In the genomic region with DNA sequence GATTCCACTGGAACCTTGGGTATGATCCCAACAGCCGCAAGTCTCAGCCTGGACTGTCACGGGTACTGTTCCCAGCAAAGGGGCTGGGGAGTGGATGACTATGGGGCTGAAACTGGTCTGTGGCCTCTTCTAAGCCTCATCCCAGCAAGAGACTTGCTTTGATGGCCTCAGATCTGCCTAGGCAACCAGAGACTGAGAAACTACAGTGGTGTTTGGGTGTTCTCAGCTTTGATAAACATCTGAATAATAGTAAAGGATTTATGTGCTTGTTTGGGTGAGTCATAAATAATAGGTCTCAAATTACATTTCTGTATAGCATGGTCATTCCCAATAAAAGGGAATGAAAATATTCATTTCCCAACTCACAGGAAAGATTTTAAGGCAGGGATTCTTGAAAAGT, we compare ENCODE assay signal across 1 cellular context.
TF ChIP-seq lines count a peak whose summit lies in the region.

No MANE protein-coding gene starts in this region.

TF ChIP-seq in H1, 55 proteins besides CTCF, POLR2A, EP300 and RAD21:
- TF ChIP-seq KDM4A (IDR thresholded peaks at IDR 0.05; ENCODE audit: low read depth, low read length, severe bottlenecking), result no peak
- TF ChIP-seq SIN3A (conservative IDR thresholded peaks at IDR 0.05 in 1 of 2, IDR thresholded peaks at IDR 0.05 in 1 of 2; ENCODE audit: low read depth in 1 of 2, low read length in 2 of 2), result no peak
- TF ChIP-seq BCL11A (IDR thresholded peaks at IDR 0.05; ENCODE audit: low read depth in 2 of 2, low read length in 2 of 2), result no peak
- no peak for TF ChIP-seq JUN (IDR thresholded peaks at IDR 0.05; ENCODE audit: low read depth, low read length)
- no peak for TF ChIP-seq SP2 (IDR thresholded peaks at IDR 0.05; ENCODE audit: low read length)
- no peak for TF ChIP-seq SAP30 (IDR thresholded peaks at IDR 0.05; ENCODE audit: insufficient read depth, insufficient replicate concordance, low read length)
- TF ChIP-seq EGR1 (IDR thresholded peaks at IDR 0.05; ENCODE audit: borderline replicate concordance, low read depth, low read length), result no peak
- TF ChIP-seq, protein P1, sequence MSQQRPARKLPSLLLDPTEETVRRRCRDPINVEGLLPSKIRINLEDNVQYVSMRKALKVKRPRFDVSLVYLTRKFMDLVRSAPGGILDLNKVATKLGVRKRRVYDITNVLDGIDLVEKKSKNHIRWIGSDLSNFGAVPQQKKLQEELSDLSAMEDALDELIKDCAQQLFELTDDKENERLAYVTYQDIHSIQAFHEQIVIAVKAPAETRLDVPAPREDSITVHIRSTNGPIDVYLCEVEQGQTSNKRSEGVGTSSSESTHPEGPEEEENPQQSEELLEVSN (IDR thresholded peaks at IDR 0.05), result no peak
- no peak for TF ChIP-seq HDAC2 (IDR thresholded peaks at IDR 0.05; ENCODE audit: borderline replicate concordance in 1 of 2, low read depth in 2 of 2, low read length in 2 of 2)
- TF ChIP-seq HDAC6 (IDR thresholded peaks at IDR 0.05; ENCODE audit: low read depth, low read length), result no peak
- TF ChIP-seq TAF1 (IDR thresholded peaks at IDR 0.05; ENCODE audit: low read depth, low read length), result no peak
- TF ChIP-seq RNF2 (IDR thresholded peaks at IDR 0.05; ENCODE audit: borderline replicate concordance, low read depth, low read length, missing control alignments, poor library complexity, severe bottlenecking), result no peak
- no peak for TF ChIP-seq PHF8 (conservative IDR thresholded peaks at IDR 0.05; ENCODE audit: low read depth, low read length)
- no peak for TF ChIP-seq TBP (IDR thresholded peaks at IDR 0.05; ENCODE audit: low read depth, low read length)
- TF ChIP-seq, protein P2, sequence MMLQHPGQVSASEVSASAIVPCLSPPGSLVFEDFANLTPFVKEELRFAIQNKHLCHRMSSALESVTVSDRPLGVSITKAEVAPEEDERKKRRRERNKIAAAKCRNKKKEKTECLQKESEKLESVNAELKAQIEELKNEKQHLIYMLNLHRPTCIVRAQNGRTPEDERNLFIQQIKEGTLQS (IDR thresholded peaks at IDR 0.05; ENCODE audit: insufficient read depth, low read depth, low read length), result no peak
- TF ChIP-seq CEBPB (IDR thresholded peaks at IDR 0.05; ENCODE audit: low read depth, low read length), result no peak
- no peak for TF ChIP-seq NRF1 (IDR thresholded peaks at IDR 0.05; ENCODE audit: low read depth, low read length)
- no peak for TF ChIP-seq BRCA1 (IDR thresholded peaks at IDR 0.05; ENCODE audit: low read depth, low read length)
TF ChIP-seq in H1: peak in this region for 0.
